In the genomic region with DNA sequence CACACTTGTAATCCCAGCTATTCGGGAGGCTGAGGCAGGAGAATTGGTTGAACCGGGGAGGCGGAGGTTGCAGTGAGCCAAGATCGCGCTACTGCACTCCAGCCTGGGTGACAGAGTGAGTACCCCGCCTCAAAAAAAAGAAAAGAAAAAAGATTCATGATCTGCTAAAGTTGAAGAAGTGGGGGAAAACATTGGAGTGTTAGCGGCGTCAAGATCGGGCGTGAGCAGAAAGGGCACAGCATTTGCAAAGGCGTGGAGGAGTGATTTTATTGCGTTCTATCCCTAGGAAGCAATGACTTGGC, we compare ENCODE assay signal across 9 cellular contexts. TPM values are rescaled to one million over a fixed set of nuclear protein-coding genes. Genes with fewer than 3 reads are reported as not detected.
A peak's percentile ranks its signal among the peaks of the same experiment; 100 is the strongest.
DNase-seq lines count a peak whose midpoint lies in the region; ATAC-seq, FAIRE-seq and TF ChIP-seq lines count a peak whose summit lies in the region.
"Had no signal": no experiment of that assay in that cellular context is flagged by ENCODE, and none has a peak within 500 bp of the region (broad histone marks: within the 10 kb centered on the region; RNA-seq: fewer than 3 reads in every experiment).

No MANE protein-coding gene starts in this region.

- peaks cover 9% of the 10 kb centered on the region for H3K36me3 ChIP-seq in mucosa of descending colon (ENCODE audit: low read depth)
- H3K36me3 ChIP-seq in vagina: no peaks in the 10 kb centered on the region
- peaks cover 0 to 2% of the 10 kb centered on the region in 2 donors for H3K36me3 ChIP-seq in small intestine (ENCODE audit: control insufficient read depth in 2 of 2, insufficient read depth in 2 of 2, low read length in 2 of 2)

- TF ChIP-seq POLR2A in vagina (IDR thresholded peaks at IDR 0.05): no peak

- no peaks in the 10 kb centered on the region for H3K9me3 Mint-ChIP-seq in brain

- TF ChIP-seq CTCF in brain (conservative IDR thresholded peaks at IDR 0.05) (no peak), mucosa of descending colon (IDR thresholded peaks at IDR 0.05) (no peak), vagina (IDR thresholded peaks at IDR 0.05) (no peak)

- intact Hi-C loops in right cardiac atrium (cut with DNase I): loop anchor here (5.0 to 10.0 kb wide), 3 partner anchors 50 to 150 kb away; no protein-coding TSS in a partner anchor
- intact Hi-C loops in cardiac septum (cut with DNase I): loop anchor here (2.0 kb wide), 1 partner anchor 148 kb away; no protein-coding TSS in a partner anchor
- intact Hi-C loops in mucosa of descending colon (cut with DNase I, micrococcal nuclease): loop anchor here in 1 of 2 donors (5.0 to 10.0 kb wide), 2 partner anchors 50 to 148 kb away; no protein-coding TSS in a partner anchor
- intact Hi-C loops in vagina (cut with DNase I): loop anchor here (5.0 kb wide), 1 partner anchor 145 kb away; no protein-coding TSS in a partner anchor

- H3K9me3 ChIP-seq in right cardiac atrium (ENCODE audit: control insufficient read depth, low read length) (no peaks in the 10 kb centered on the region), mucosa of descending colon (no peaks in the 10 kb centered on the region), vagina (no peaks in the 10 kb centered on the region), small intestine (ENCODE audit: control insufficient read depth, low read depth) (no peaks in the 10 kb centered on the region)
- H3K9me3 ChIP-seq: right atrium auricular region had no signal

- WGBS in right cardiac atrium: 23% methylated on average over 12 of the region's 12 CpGs
- 15 to 24% (median 20%) methylated on average over 12 of the region's 12 CpGs for WGBS in small intestine, 3 donors

- ATAC-seq in right cardiac atrium: no peak
- no peak for ATAC-seq in mucosa of descending colon

- FAIRE-seq in small intestine (lab: Jason Lieb, UNC): no peak

- H3K27ac ChIP-seq in right cardiac atrium (ENCODE audit: low read length) (peak overlapping the region; percentile 39), vagina (peak overlapping the region; percentile 22), small intestine (ENCODE audit: low read depth in 1 of 2, low read length in 1 of 2) (peak overlapping the region in 1 of 2 donors; percentile 48)

- DNase-seq in right cardiac atrium: no peak
- no peak for DNase-seq in cardiac septum (ENCODE audit: low spot score)
- no peak for DNase-seq in mucosa of descending colon
- no peak for DNase-seq in vagina (ENCODE audit: extremely low spot score in 2 of 2)
- no peak for DNase-seq in NCI-H1436 treated with DMSO at 0.1 percent for 48 hours (lab: John Stamatoyannopoulos, UW)
- DNase-seq in small intestine: no peak
- DNase-seq in mesenteric fat pad (ENCODE audit: low spot score): no peak

- H3K36me3 Mint-ChIP-seq in brain: peaks cover 2% of the 10 kb centered on the region

- H3K4me1 ChIP-seq in right cardiac atrium (ENCODE audit: control insufficient read depth, insufficient read depth, low read length) (peaks cover 15% of the 10 kb centered on the region), mucosa of descending colon (ENCODE audit: low read depth) (peaks cover 39% of the 10 kb centered on the region), vagina (peaks cover 36% of the 10 kb centered on the region), small intestine (ENCODE audit: control insufficient read depth in 2 of 2, insufficient read depth in 1 of 2, low read depth in 1 of 2, low read length in 1 of 2) (peaks cover 0 to 6% of the 10 kb centered on the region in 2 donors)

- H3K4me3 ChIP-seq in right cardiac atrium (ENCODE audit: low read length): no peak overlapping the region
- H3K4me3 ChIP-seq in mucosa of descending colon: peak overlapping the region; percentile 90
- H3K4me3 ChIP-seq in vagina: peak overlapping the region in 1 of 2 donors; percentile 5
- H3K4me3 ChIP-seq in small intestine (ENCODE audit: low read depth in 1 of 2, low read length in 2 of 2): no peak overlapping the region

- peak overlapping the region; percentile 74 to 92 (median 83) for H3K4me3 Mint-ChIP-seq in brain

- H3K4me1 Mint-ChIP-seq in brain: peaks cover 27% of the 10 kb centered on the region

- H3K27me3 ChIP-seq in right cardiac atrium (ENCODE audit: control insufficient read depth, insufficient read depth): no peaks in the 10 kb centered on the region
- H3K27me3 ChIP-seq in vagina: no peaks in the 10 kb centered on the region
- H3K27me3 ChIP-seq in small intestine (ENCODE audit: control insufficient read depth in 2 of 2, insufficient read depth in 2 of 2, low read length in 2 of 2): no peaks in the 10 kb centered on the region
- H3K27me3 ChIP-seq: right atrium auricular region had no signal

- peak overlapping the region; percentile 88 to 96 (median 95) for H3K27ac Mint-ChIP-seq in brain

- H3K27me3 Mint-ChIP-seq in brain: peaks cover 9% of the 10 kb centered on the region

RNA-seq across cellular contexts. Expression of gene DNM2, which starts 0.9 kb away (rescaled TPM):
- 100 to 1,000 TPM; 176 to 202 (median 189) TPM for total RNA-seq in right cardiac atrium
- polyA plus RNA-seq in right cardiac atrium: 129 TPM
- 138 TPM for total RNA-seq in cardiac septum
- 134 TPM for polyA plus RNA-seq in brain (ENCODE audit: insufficient read depth, low read depth, low replicate concordance)
- total RNA-seq in mucosa of descending colon: 100 to 1,000 TPM; 318 to 602 (median 562) TPM
- total RNA-seq in vagina: 128 TPM
- 100 to 1,000 TPM; 146 to 248 (median 186) TPM for polyA plus RNA-seq in small intestine
- total RNA-seq in mesenteric fat pad: 134 TPM

RNA-seq across cellular contexts. Expression of gene QTRT1, which starts 15.8 kb away (rescaled TPM):
- total RNA-seq in right cardiac atrium: 10 to 100 TPM; 23.7 to 30.7 (median 26.1) TPM
- 33.1 TPM for polyA plus RNA-seq in right cardiac atrium
- total RNA-seq in cardiac septum: 24.9 TPM
- 23.5 TPM for polyA plus RNA-seq in brain (ENCODE audit: insufficient read depth, low read depth, low replicate concordance)
- total RNA-seq in mucosa of descending colon: 100 to 1,000 TPM in 2 of 3 donors, 10 to 100 TPM in 1; 57.8 to 107 (median 101) TPM
- 36.3 TPM for total RNA-seq in vagina
- polyA plus RNA-seq in small intestine: 100 to 1,000 TPM in 1 of 3 donors, 10 to 100 TPM in 2; 45.9 to 107 (median 82.1) TPM
- 45.9 TPM for total RNA-seq in mesenteric fat pad
